ENCODE assay signal across 11 cellular contexts in genomic region chr11:64862914-64863313, GRCh38. TPM values are rescaled to one million over a fixed set of nuclear protein-coding genes. Genes with fewer than 3 reads are reported as not detected.
A peak's percentile ranks its signal among the peaks of the same experiment; 100 is the strongest.
DNase-seq lines count a peak whose midpoint lies in the region; ATAC-seq and TF ChIP-seq lines count a peak whose summit lies in the region.
"Had no signal": no experiment of that assay in that cellular context is flagged by ENCODE, and none has a peak within 500 bp of the region (broad histone marks: within the 10 kb centered on the region; RNA-seq: fewer than 3 reads in every experiment).

No MANE protein-coding gene starts in this region.

- peaks cover 68% of the 10 kb centered on the region; the same call in 1 of the 2 replicates for H3K79me2 ChIP-seq in Loucy (ENCODE audit: insufficient read depth, low read length)

- no peaks in the 10 kb centered on the region for H3K27me3 ChIP-seq in A673 (replicated peaks; ENCODE audit: insufficient read depth, low read depth, low read length, poor library complexity)
- no peaks in the 10 kb centered on the region for H3K27me3 ChIP-seq in Loucy (ENCODE audit: insufficient read depth, low read length, poor library complexity, severe bottlenecking)

- no peaks in the 10 kb centered on the region for H3K36me3 ChIP-seq in A673 (ENCODE audit: insufficient read depth, low read length, poor library complexity, severe bottlenecking)
- peaks cover 7% of the 10 kb centered on the region; the same call in 1 of the 2 replicates for H3K36me3 ChIP-seq in Loucy (ENCODE audit: insufficient read depth, low read length)

- BruUV-seq in A673 (replicated peaks; lab: Mats Ljungman, UMichigan) = no TSS peak

- peak overlapping the region; percentile 19 for H3K27ac ChIP-seq in A673 (ENCODE audit: low read depth, low read length, poor library complexity, severe bottlenecking)
- H3K27ac ChIP-seq: VCaP had no signal

- peaks cover 84% of the 10 kb centered on the region for H3K4me1 Mint-ChIP-seq in dendritic cell treated with granulocyte-macrophage colony-stimulating factor and Interleukin-4, amounts not matched to agents 40 ng/mL and 50 ng/mL, for 4 days (ENCODE audit: low read depth)
- peaks cover 55% of the 10 kb centered on the region for H3K4me1 Mint-ChIP-seq in nephron

- peaks cover 13% of the 10 kb centered on the region for H3F3A ChIP-seq in Loucy (ENCODE audit: low read depth)

- peak overlapping the region; percentile 8 for H3K9ac ChIP-seq in Loucy (ENCODE audit: low read depth, low read length, poor library complexity, severe bottlenecking)

- no peak overlapping the region for H3K4me3 Mint-ChIP-seq in dendritic cell treated with granulocyte-macrophage colony-stimulating factor and Interleukin-4, amounts not matched to agents 40 ng/mL and 50 ng/mL, for 4 days
- H3K4me3 Mint-ChIP-seq in nephron = peak overlapping the region in 2 of 3 experiments; percentile 9 to 27

- H3K4me1 ChIP-seq in A673 (ENCODE audit: insufficient read depth, low read length, poor library complexity, severe bottlenecking) (peaks cover 6% of the 10 kb centered on the region), Loucy (ENCODE audit: insufficient read depth, low read length, poor library complexity, severe bottlenecking) (peaks cover 64% of the 10 kb centered on the region)

- CTCF ChIA-PET in A673 (lab: Charles Lee) = no interaction called here

- no peaks in the 10 kb centered on the region for H4K20me1 ChIP-seq in Loucy (ENCODE audit: insufficient read depth, low read length, poor library complexity, severe bottlenecking)

- TF ChIP-seq CTCF in A673 (conservative IDR thresholded peaks at IDR 0.05; ENCODE audit: low read depth, low read length) (no peak), Loucy (conservative IDR thresholded peaks at IDR 0.05; ENCODE audit: low read length) (no peak), nephron (IDR thresholded peaks at IDR 0.05; ENCODE audit: unreplicated experiment in 3 of 3) (no peak)

- H2AFZ ChIP-seq in Loucy (ENCODE audit: low read length) = no peak overlapping the region

- peaks cover 32% of the 10 kb centered on the region for H3K36me3 Mint-ChIP-seq in dendritic cell treated with granulocyte-macrophage colony-stimulating factor and Interleukin-4, amounts not matched to agents 40 ng/mL and 50 ng/mL, for 4 days (ENCODE audit: low read depth)
- peaks cover 18% of the 10 kb centered on the region for H3K36me3 Mint-ChIP-seq in nephron (ENCODE audit: low read depth)

- no peaks in the 10 kb centered on the region for H3K9me3 ChIP-seq in A673 (ENCODE audit: low read depth, low read length, poor library complexity, severe bottlenecking)
- no peaks in the 10 kb centered on the region for H3K9me3 ChIP-seq in Loucy (ENCODE audit: insufficient read depth, low read depth, low read length)

- peak overlapping the region; percentile 43 for H3K27ac Mint-ChIP-seq in dendritic cell treated with granulocyte-macrophage colony-stimulating factor and Interleukin-4, amounts not matched to agents 40 ng/mL and 50 ng/mL, for 4 days
- peak overlapping the region; percentile 89 to 98 (median 96) for H3K27ac Mint-ChIP-seq in nephron

- no peaks in the 10 kb centered on the region for H3K9me3 Mint-ChIP-seq in dendritic cell treated with granulocyte-macrophage colony-stimulating factor and Interleukin-4, amounts not matched to agents 40 ng/mL and 50 ng/mL, for 4 days
- no peaks in the 10 kb centered on the region for H3K9me3 Mint-ChIP-seq in nephron

- DNase-seq in A673 (ENCODE audit: low spot score) (no peak), NCI-H1930 (lab: John Stamatoyannopoulos, UW) (no peak), NCI-H2081 (lab: John Stamatoyannopoulos, UW) (no peak)
- DNase-seq: KBM-7 had no signal

- H3K4me2 ChIP-seq in Loucy (ENCODE audit: low read depth, low read length, poor library complexity, severe bottlenecking) = no peak overlapping the region

- peaks cover 6% of the 10 kb centered on the region for H3K27me3 Mint-ChIP-seq in dendritic cell treated with granulocyte-macrophage colony-stimulating factor and Interleukin-4, amounts not matched to agents 40 ng/mL and 50 ng/mL, for 4 days
- no peaks in the 10 kb centered on the region for H3K27me3 Mint-ChIP-seq in nephron (ENCODE audit: low read depth)

- no peak for ATAC-seq in GM19455 (IDR thresholded peaks at IDR 0.05; ENCODE audit: unreplicated experiment)
- no peak for ATAC-seq in HG03520 (IDR thresholded peaks at IDR 0.05; ENCODE audit: unreplicated experiment)
- ATAC-seq: esophagus mucosa had no signal

- no peak overlapping the region for H3K4me3 ChIP-seq in A673 (ENCODE audit: low read depth, low read length, poor library complexity, severe bottlenecking)
- no peak overlapping the region for H3K4me3 ChIP-seq in Loucy (ENCODE audit: low read length, poor library complexity, severe bottlenecking)

- POLR2A ChIA-PET in A673 (lab: Charles Lee; ENCODE audit: low non-redundant PET) = no interaction called here

- H3K9me2 ChIP-seq in Loucy (replicated peaks; ENCODE audit: low read depth, low read length) = no peaks in the 10 kb centered on the region

- intact Hi-C loops in A673 (cut with micrococcal nuclease; ENCODE audit: unreplicated experiment) = no loop called here
- intact Hi-C loops in dendritic cell treated with granulocyte-macrophage colony-stimulating factor and Interleukin-4, amounts not matched to agents 40 ng/mL and 50 ng/mL, for 4 days (cut with micrococcal nuclease) = no loop called here

RNA-seq across cellular contexts. Expression of gene EHD1, which starts 15.5 kb away (rescaled TPM):
- total RNA-seq in A673 (2021) = 53.3 and 63.1 TPM in 2 replicates

RNA-seq across cellular contexts. Expression of gene CDC42BPG, which starts 18.5 kb away (rescaled TPM):
- 4.6 and 6.6 TPM in 2 replicates for total RNA-seq in A673 (2021)

RNA-seq across cellular contexts. Expression of gene MEN1, which starts 52.6 kb away (rescaled TPM):
- total RNA-seq in A673 (2021) = 45.7 and 49.2 TPM in 2 replicates

RNA-seq across cellular contexts. Expression of gene ATG2A, which starts 54.1 kb away (rescaled TPM):
- 28.6 and 29.6 TPM in 2 replicates for total RNA-seq in A673 (2021)

RNA-seq across cellular contexts. Expression of gene MAP4K2, which starts 59.9 kb away (rescaled TPM):
- total RNA-seq in A673 (2021) = 46.5 and 50.5 TPM in 2 replicates
